Comparison of ENCODE assay signal across 14 cellular contexts in the genomic region with DNA sequence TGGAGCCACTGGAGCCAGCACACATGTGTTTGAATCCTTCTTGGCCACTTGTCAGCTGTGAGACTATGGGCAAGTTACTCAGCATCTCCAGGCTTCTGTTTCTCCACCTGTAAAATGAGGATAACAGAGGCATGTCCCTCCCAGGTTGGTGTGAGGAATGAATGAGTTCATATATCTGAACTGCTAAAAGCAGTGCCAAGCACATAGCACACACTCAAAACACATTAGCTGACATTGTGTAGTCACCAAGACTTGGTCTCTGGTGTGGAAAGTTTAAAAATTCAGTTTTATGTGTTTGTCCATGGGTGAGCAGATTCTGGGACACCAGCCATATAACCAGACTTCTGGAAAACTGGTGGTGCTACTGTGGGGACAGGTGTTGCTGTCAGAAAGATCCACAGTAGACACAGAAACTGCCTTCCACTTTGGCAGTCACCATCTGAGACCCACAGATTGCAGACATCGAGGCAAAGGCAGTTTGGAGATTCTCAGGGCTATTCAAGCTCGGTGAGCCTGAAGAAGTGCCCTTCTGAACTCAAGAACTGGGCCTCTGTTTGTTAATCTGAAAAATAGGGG.
A peak's percentile ranks its signal among the peaks of the same experiment; 100 is the strongest.
DNase-seq lines count a peak whose midpoint lies in the region; ATAC-seq and TF ChIP-seq lines count a peak whose summit lies in the region.
"Had no signal": no experiment of that assay in that cellular context is flagged by ENCODE, and none has a peak within 500 bp of the region (broad histone marks: within the 10 kb centered on the region; RNA-seq: fewer than 3 reads in every experiment).

No MANE protein-coding gene starts in this region.

- POLR2A ChIA-PET in IMR-90 (lab: Charles Lee; ENCODE audit: unreplicated experiment) = no interaction called here
- POLR2A ChIA-PET in activated CD4-positive, alpha-beta T cell treated with anti-CD3 and anti-CD28 coated beads for 36 hours (lab: Charles Lee) = no interaction called here

- TF ChIP-seq CTCF in IMR-90 (conservative IDR thresholded peaks at IDR 0.05; ENCODE audit: low read depth, low read length) = no peak
- no peak for TF ChIP-seq CTCF in mammary epithelial cell (conservative IDR thresholded peaks at IDR 0.05 in 1 of 2, IDR thresholded peaks at IDR 0.05 in 1 of 2; ENCODE audit: extremely low read depth in 1 of 2, insufficient read depth in 1 of 2, low read depth in 1 of 2, low read length in 2 of 2)
- TF ChIP-seq CTCF in osteoblast (IDR thresholded peaks at IDR 0.05; ENCODE audit: extremely low read depth, low read depth, low read length) = no peak

- peak overlapping the region; percentile 93 for H2BK5ac ChIP-seq in IMR-90 (ENCODE audit: low read depth, low read length, poor library complexity, severe bottlenecking)

- H2BK15ac ChIP-seq in IMR-90 (ENCODE audit: low read depth, low read length) = peak overlapping the region; percentile 93

- H3K36me3 Mint-ChIP-seq in activated CD4-positive, alpha-beta T cell treated with anti-CD3 and anti-CD28 coated beads for 36 hours (ENCODE audit: low read depth) = no peaks in the 10 kb centered on the region
- H3K36me3 Mint-ChIP-seq: activated naive CD8-positive, alpha-beta T cell treated with anti-CD3 and anti-CD28 coated beads for 36 hours; natural killer cell; stimulated activated naive B cell treated with anti-CD40 and anti-IgM and Interleukin-4, amounts not matched to agents 10 μg/mL and 1 μg/mL and 100 μg/mL, for 72 hours had no signal

- H4K91ac ChIP-seq in IMR-90 (ENCODE audit: insufficient read depth, low read depth, low read length) = peak overlapping the region; percentile 98

- peak overlapping the region; percentile 95 for H3K14ac ChIP-seq in IMR-90 (replicated peaks; ENCODE audit: low read depth, low read length)

- WGBS in IMR-90 (ENCODE audit: extremely low coverage in 2 of 2, insufficient read length in 1 of 2), 2 experiments = no CpG with 5 or more reads among the region's 2 CpGs
- WGBS in mammary epithelial cell (ENCODE audit: low coverage, missing lambda C conversion rate) = 86% methylated on average over 2 of the region's 2 CpGs

- H3K79me2 ChIP-seq in mammary epithelial cell (ENCODE audit: insufficient read depth, low read length) (no peaks in the 10 kb centered on the region), osteoblast (ENCODE audit: insufficient read depth, low read length) (no peaks in the 10 kb centered on the region)
- H3K79me2 ChIP-seq: hepatocyte had no signal

- H3K4me1 ChIP-seq in IMR-90 (ENCODE audit: control insufficient read depth, insufficient read depth, low read length) (peaks cover 22% of the 10 kb centered on the region), mammary epithelial cell (ENCODE audit: insufficient read depth, low read length) (peaks cover 32% of the 10 kb centered on the region), osteoblast (ENCODE audit: insufficient read depth, low read length) (peaks cover 32% of the 10 kb centered on the region)
- H3K4me1 ChIP-seq: upper lobe of left lung had no signal

- peak overlapping the region; percentile 91 to 95 for H4K8ac ChIP-seq in IMR-90 (ENCODE audit: low read depth in 2 of 2, low read length in 2 of 2)

- H2BK120ac ChIP-seq in IMR-90 (ENCODE audit: low read depth, low read length) = peak overlapping the region; percentile 96

- H2AK5ac ChIP-seq in IMR-90 (ENCODE audit: low read depth, low read length) = peak overlapping the region; percentile 99

- intact Hi-C loops in IMR-90 (cut with micrococcal nuclease) = loop anchor here (2.0 to 5.0 kb wide), 3 partner anchors 29 to 63 kb away; no protein-coding TSS in a partner anchor
- intact Hi-C loops in mammary epithelial cell (cut with micrococcal nuclease) = loop anchor here (1.0 to 5.0 kb wide), 3 partner anchors 23 to 89 kb away; no protein-coding TSS in a partner anchor
- intact Hi-C loops in activated CD4-positive, alpha-beta T cell treated with anti-CD3 and anti-CD28 coated beads for 36 hours (cut with DNase I, micrococcal nuclease) = no loop called here

- H3K9me1 ChIP-seq in IMR-90 (ENCODE audit: insufficient read depth, low read length) = peaks cover 17% of the 10 kb centered on the region

- in situ Hi-C loops in IMR-90 (cut with MboI; ENCODE audit: low sequenced_read_pairs) (no loop called here), mammary epithelial cell (cut with MboI; ENCODE audit: low sequenced_read_pairs in 2 of 2) (no loop called here)

- TF ChIP-seq POLR2A in IMR-90 (IDR thresholded peaks at IDR 0.05; ENCODE audit: low read depth, low read length) = no peak

- H3K27ac Mint-ChIP-seq in activated CD4-positive, alpha-beta T cell treated with anti-CD3 and anti-CD28 coated beads for 36 hours = no peak overlapping the region
- H3K27ac Mint-ChIP-seq: activated naive CD8-positive, alpha-beta T cell treated with anti-CD3 and anti-CD28 coated beads for 36 hours; natural killer cell; stimulated activated naive B cell treated with anti-CD40 and anti-IgM and Interleukin-4, amounts not matched to agents 10 μg/mL and 1 μg/mL and 100 μg/mL, for 72 hours had no signal

- H2AFZ ChIP-seq in IMR-90 (replicated peaks; ENCODE audit: low read length, poor library complexity) (no peak overlapping the region), mammary epithelial cell (ENCODE audit: low read depth, low read length) (no peak overlapping the region), osteoblast (ENCODE audit: low read length) (no peak overlapping the region)
- H2AFZ ChIP-seq: hepatocyte had no signal

- CTCF ChIA-PET in IMR-90 (lab: Yijun Ruan, JAX) = interaction anchor here (0.7 to 1.5 kb wide), 4 partner anchors 30 to 366 kb away, joined by 4 read pairs; a partner anchor contains a TSS
- CTCF ChIA-PET in mammary epithelial cell (lab: Charles Lee; ENCODE audit: low non-redundant PET) = interaction anchor here (1.1 kb wide), 1 partner anchor 67 kb away, joined by 3 read pairs; no protein-coding TSS in a partner anchor
- CTCF ChIA-PET in activated CD4-positive, alpha-beta T cell treated with anti-CD3 and anti-CD28 coated beads for 36 hours (lab: Charles Lee) = interaction anchor here (0.9 to 1.3 kb wide), 2 partner anchors 24 to 68 kb away, joined by 3 read pairs; no protein-coding TSS in a partner anchor

- peaks cover 3% of the 10 kb centered on the region for H3K4me1 Mint-ChIP-seq in activated CD4-positive, alpha-beta T cell treated with anti-CD3 and anti-CD28 coated beads for 36 hours

- peak overlapping the region; percentile 80 for H2AK9ac ChIP-seq in IMR-90 (replicated peaks; ENCODE audit: low read depth, low read length, poor library complexity)

- H3K4me3 ChIP-seq in IMR-90 (ENCODE audit: insufficient read depth, low read depth, low read length) (no peak overlapping the region), mammary epithelial cell (replicated peaks in 1 of 3; ENCODE audit: insufficient read depth in 1 of 3, low read depth in 2 of 3, low read length in 3 of 3) (no peak overlapping the region), osteoblast (ENCODE audit: insufficient read depth, low read length) (peak overlapping the region; percentile 35)
- H3K4me3 ChIP-seq: hepatocyte, left lung, upper lobe of left lung had no signal

- H3K36me3 ChIP-seq in IMR-90 (ENCODE audit: control insufficient read depth, insufficient read depth, low read length) (no peaks in the 10 kb centered on the region), mammary epithelial cell (ENCODE audit: insufficient read depth, low read length) (no peaks in the 10 kb centered on the region), osteoblast (ENCODE audit: insufficient read depth, low read length) (no peaks in the 10 kb centered on the region)
- H3K36me3 ChIP-seq: left lung, upper lobe of left lung had no signal

- H4K20me1 ChIP-seq in IMR-90 (ENCODE audit: insufficient read depth, low read length) (no peaks in the 10 kb centered on the region), mammary epithelial cell (ENCODE audit: insufficient read depth, low read length) (no peaks in the 10 kb centered on the region), osteoblast (ENCODE audit: insufficient read depth, low read length) (no peaks in the 10 kb centered on the region)

- H3K27ac ChIP-seq in IMR-90 (ENCODE audit: insufficient read depth, low read length) = peak overlapping the region; percentile 81
- H3K27ac ChIP-seq in mammary epithelial cell (ENCODE audit: insufficient read depth, low read depth, low read length) = peak overlapping the region; percentile 82
- H3K27ac ChIP-seq in osteoblast (ENCODE audit: low read depth, low read length) = peak overlapping the region; percentile 99
- H3K27ac ChIP-seq: hepatocyte, upper lobe of left lung had no signal

- BruUV-seq in IMR-90 (replicated peaks; lab: Mats Ljungman, UMichigan) = no TSS peak
- BruUV-seq in mammary epithelial cell (replicated peaks; lab: Mats Ljungman, UMichigan) = TSS peak; percentile 73

- H3K9ac ChIP-seq in IMR-90 (ENCODE audit: low read depth, low read length) (peak overlapping the region; percentile 55), mammary epithelial cell (ENCODE audit: insufficient read depth, low read length) (peak overlapping the region; percentile 23)

- H3K27me3 ChIP-seq in IMR-90 (ENCODE audit: control insufficient read depth, insufficient read depth, low read length) = no peaks in the 10 kb centered on the region
- no peaks in the 10 kb centered on the region for H3K27me3 ChIP-seq in mammary epithelial cell (ENCODE audit: insufficient read depth, low read length)
- no peaks in the 10 kb centered on the region for H3K27me3 ChIP-seq in osteoblast (ENCODE audit: insufficient read depth, low read length)
- H3K27me3 ChIP-seq: hepatocyte, upper lobe of left lung had no signal

- DNase-seq in NCI-H2171 treated with DMSO at 0.1 percent for 48 hours (lab: John Stamatoyannopoulos, UW) (peak; percentile 25), NCI-H2171 (lab: John Stamatoyannopoulos, UW) (no peak), IMR-90 (no peak), mammary epithelial cell (no peak), osteoblast (ENCODE audit: insufficient read length, low spot score, missing footprints) (peak; percentile 58), NCI-H748 (lab: John Stamatoyannopoulos, UW; ENCODE audit: unreplicated experiment) (no peak), NCI-H1048 (lab: John Stamatoyannopoulos, UW) (no peak)
- DNase-seq in activated CD4-positive, alpha-beta T cell treated with anti-CD3 and anti-CD28 coated beads for 36 hours = no peak
- DNase-seq: activated naive CD8-positive, alpha-beta T cell treated with anti-CD3 and anti-CD28 coated beads for 36 hours; natural killer cell; stimulated activated naive B cell treated with anti-CD40 and anti-IgM and Interleukin-4, amounts not matched to agents 10 μg/mL and 1 μg/mL and 100 μg/mL, for 72 hours had no signal

- H3K9me3 ChIP-seq in IMR-90 (ENCODE audit: control insufficient read depth, insufficient read depth, low read length) (peaks cover 14% of the 10 kb centered on the region), mammary epithelial cell (replicated peaks; ENCODE audit: insufficient read depth, low read length) (peaks cover 8% of the 10 kb centered on the region), osteoblast (ENCODE audit: low read depth, low read length) (peaks cover 13% of the 10 kb centered on the region)

- H4K5ac ChIP-seq in IMR-90 (ENCODE audit: low read depth, low read length) = peak overlapping the region; percentile 82

- H3K4me2 ChIP-seq in IMR-90 (ENCODE audit: low read depth, low read length) (peak overlapping the region; percentile 55), mammary epithelial cell (ENCODE audit: insufficient read depth, low read depth, low read length) (peak overlapping the region; percentile 14), osteoblast (ENCODE audit: insufficient read depth, low read length) (peak overlapping the region; percentile 69)
- H3K4me2 ChIP-seq: hepatocyte had no signal

- peak overlapping the region; percentile 97 for H3K4ac ChIP-seq in IMR-90 (ENCODE audit: low read depth, low read length)

- H2BK20ac ChIP-seq in IMR-90 (ENCODE audit: low read depth, low read length) = peak overlapping the region; percentile 97

- TF ChIP-seq RAD21 in IMR-90 (IDR thresholded peaks at IDR 0.05; ENCODE audit: low read length) = no peak; the same call in 1 of the 2 replicates

- dilution Hi-C loops in IMR-90 (cut with HindIII; ENCODE audit: low sequenced_read_pairs, unreplicated experiment) = no loop called here
- dilution Hi-C loops in mammary epithelial cell (cut with HindIII; ENCODE audit: low sequenced_read_pairs) = loop anchor here (5.0 kb wide), 3 partner anchors 51 to 96 kb away; no protein-coding TSS in a partner anchor

- no peak overlapping the region for H3K4me3 Mint-ChIP-seq in activated CD4-positive, alpha-beta T cell treated with anti-CD3 and anti-CD28 coated beads for 36 hours
- H3K4me3 Mint-ChIP-seq: activated naive CD8-positive, alpha-beta T cell treated with anti-CD3 and anti-CD28 coated beads for 36 hours; natural killer cell; stimulated activated naive B cell treated with anti-CD40 and anti-IgM and Interleukin-4, amounts not matched to agents 10 μg/mL and 1 μg/mL and 100 μg/mL, for 72 hours had no signal

- H3K18ac ChIP-seq in IMR-90 (ENCODE audit: low read depth, low read length) = peak overlapping the region; percentile 89

- no peaks in the 10 kb centered on the region for H3K9me3 Mint-ChIP-seq in activated CD4-positive, alpha-beta T cell treated with anti-CD3 and anti-CD28 coated beads for 36 hours (ENCODE audit: low read depth)
- H3K9me3 Mint-ChIP-seq: natural killer cell had no signal

- no peaks in the 10 kb centered on the region for H3K79me1 ChIP-seq in IMR-90 (ENCODE audit: low read depth in 1 of 2, low read length in 2 of 2)

- ATAC-seq in IMR-90 (ENCODE audit: low read depth) = no peak; the same call in 1 of the 2 replicates
- no peak for ATAC-seq in activated CD4-positive, alpha-beta T cell treated with anti-CD3 and anti-CD28 coated beads for 36 hours

- peak overlapping the region; percentile 72 for H3K56ac ChIP-seq in IMR-90 (ENCODE audit: extremely low read depth, insufficient read depth, low read length)

- peaks cover 4% of the 10 kb centered on the region for H3K27me3 Mint-ChIP-seq in activated CD4-positive, alpha-beta T cell treated with anti-CD3 and anti-CD28 coated beads for 36 hours

- H3K23ac ChIP-seq in IMR-90 (ENCODE audit: low read depth, low read length) = peak overlapping the region; percentile 87

Comparison
In these comparisons a context has a peak if more than half of its experiments do, and no peak if none do; other contexts are left out.
1. DNase-seq: peak in NCI-H2171 treated with DMSO at 0.1 percent for 48 hours (single experiment) and osteoblast (single experiment); none in NCI-H2171 (single experiment), IMR-90 (single experiment), mammary epithelial cell (single experiment), activated CD4-positive, alpha-beta T cell treated with anti-CD3 and anti-CD28 coated beads for 36 hours (single experiment), NCI-H748 (single experiment) and NCI-H1048 (single experiment).
2. H3K4me2 ChIP-seq: peak in every context shown above with its lines; median percentile 69 in osteoblast; 55 in IMR-90; 14 in mammary epithelial cell.
3. intact Hi-C loops: an anchor here in IMR-90 (2.0 to 5.0 kb wide) and mammary epithelial cell (1.0 to 5.0 kb wide); none called in activated CD4-positive, alpha-beta T cell treated with anti-CD3 and anti-CD28 coated beads for 36 hours.
4. Peak in every context shown above with its lines, with median percentiles within 50 percentile points of each other: H3K27ac ChIP-seq.